In genomic region chr16:74573622-74574021, GRCh38 we compare ENCODE assay signal across 26 cellular contexts. TPM values are rescaled to one million over a fixed set of nuclear protein-coding genes. Genes with fewer than 3 reads are reported as not detected.
A peak's percentile ranks its signal among the peaks of the same experiment; 100 is the strongest.
DNase-seq lines count a peak whose midpoint lies in the region; ATAC-seq and TF ChIP-seq lines count a peak whose summit lies in the region.
"Had no signal": no experiment of that assay in that cellular context is flagged by ENCODE, and none has a peak within 500 bp of the region (broad histone marks: within the 10 kb centered on the region; RNA-seq: fewer than 3 reads in every experiment).

No MANE protein-coding gene starts in this region.

- no peaks in the 10 kb centered on the region for H3K27me3 ChIP-seq in H9 (ENCODE audit: insufficient read depth, low read length)
- H3K27me3 ChIP-seq in naive thymus-derived CD4-positive, alpha-beta T cell (ENCODE audit: control insufficient read depth in 2 of 2, insufficient read depth in 2 of 2, low read length in 2 of 2) = no peaks in the 10 kb centered on the region
- H3K27me3 ChIP-seq: dorsolateral prefrontal cortex, SJSA1, transverse colon had no signal

- intact Hi-C loops in naive thymus-derived CD4-positive, alpha-beta T cell (cut with micrococcal nuclease) = loop anchor here in 1 of 2 donors (2.0 kb wide), 1 partner anchor 15 kb away; no protein-coding TSS in a partner anchor

- H3K27ac ChIP-seq in H9 (ENCODE audit: insufficient read length, low read depth, low read length) (no peak overlapping the region), SK-N-MC (peak overlapping the region; percentile 67)
- H3K27ac ChIP-seq in naive thymus-derived CD4-positive, alpha-beta T cell (ENCODE audit: low read depth, low read length) = no peak overlapping the region
- H3K27ac ChIP-seq: 22Rv1, prostate gland, SJSA1, transverse colon had no signal

- H4K5ac ChIP-seq in H9 (ENCODE audit: insufficient read length, low read depth, low read length) = no peak overlapping the region

- no peak overlapping the region for H2AFZ ChIP-seq in H9 (ENCODE audit: low read length)

- TF ChIP-seq CTCF in H9 (conservative IDR thresholded peaks at IDR 0.05) = no peak
- no peak for TF ChIP-seq CTCF in GM20000 (IDR thresholded peaks at IDR 0.05; ENCODE audit: extremely low read depth, missing control alignments)

- no peaks in the 10 kb centered on the region for H4K20me1 ChIP-seq in H9 (ENCODE audit: control insufficient read depth, insufficient read depth, insufficient read length)

- H3K36me3 Mint-ChIP-seq in H9 (ENCODE audit: insufficient read depth in 1 of 3, low read depth in 3 of 3) = no peaks in the 10 kb centered on the region
- H3K36me3 Mint-ChIP-seq in naive thymus-derived CD4-positive, alpha-beta T cell = peaks cover 0 to 7% (median 5%) of the 10 kb centered on the region in 5 donors

- POLR2A ChIA-PET in naive thymus-derived CD4-positive, alpha-beta T cell (lab: Charles Lee) = interaction anchor here (0.6 to 2.1 kb wide), 2 partner anchors 12 to 34 kb away, joined by 3 to 9 read pairs; partner anchors contain the start of gene GLG1

- H3K9me3 ChIP-seq in H9 (ENCODE audit: control insufficient read depth, low read depth, low read length) = no peaks in the 10 kb centered on the region
- no peaks in the 10 kb centered on the region for H3K9me3 ChIP-seq in SK-N-MC (ENCODE audit: low read depth, low read length)
- no peaks in the 10 kb centered on the region for H3K9me3 ChIP-seq in naive thymus-derived CD4-positive, alpha-beta T cell (ENCODE audit: control insufficient read depth in 2 of 3, low read length in 3 of 3)
- H3K9me3 ChIP-seq: Caco-2, prostate gland, SJSA1, transverse colon had no signal

- H2BK12ac ChIP-seq in H9 (ENCODE audit: insufficient read length, low read depth, low read length) = no peak overlapping the region

- H3K56ac ChIP-seq in H9 (ENCODE audit: insufficient read length, low read depth, low read length) = no peak overlapping the region

- peaks cover 27% of the 10 kb centered on the region; the same call in 1 of the 2 replicates for H3K79me2 ChIP-seq in H9 (ENCODE audit: insufficient read depth, low read length)

- H3K4me1 Mint-ChIP-seq in H9 = peaks cover 21 to 22% of the 10 kb centered on the region in 2 experiments
- H3K4me1 Mint-ChIP-seq in naive thymus-derived CD4-positive, alpha-beta T cell = peaks cover 52 to 97% (median 78%) of the 10 kb centered on the region in 7 donors

- no peaks in the 10 kb centered on the region for H3K4me1 ChIP-seq in H9 (ENCODE audit: insufficient read depth, low read length)
- H3K4me1 ChIP-seq in naive thymus-derived CD4-positive, alpha-beta T cell (ENCODE audit: control insufficient read depth in 2 of 2, insufficient read depth in 2 of 2, low read length in 2 of 2) = peaks cover 5 to 19% of the 10 kb centered on the region in 2 donors
- H3K4me1 ChIP-seq: prostate gland had no signal

- no peak overlapping the region for H3K4ac ChIP-seq in H9 (ENCODE audit: low read depth, low read length)

- no peak overlapping the region for H3K14ac ChIP-seq in H9 (ENCODE audit: insufficient read depth, low read length)

- H3K9me3 Mint-ChIP-seq in H9 = no peaks in the 10 kb centered on the region
- peaks cover 0 to 3% (median 0%) of the 10 kb centered on the region in 11 donors for H3K9me3 Mint-ChIP-seq in naive thymus-derived CD4-positive, alpha-beta T cell
- H3K9me3 Mint-ChIP-seq: activated CD4-positive, alpha-beta T cell treated with anti-CD3 and anti-CD28 coated beads, Interleukin-2, amount 10 ng/mL, durations not matched to agents 7 days and 5 days; activated naive CD8-positive, alpha-beta T cell treated with anti-CD3 and anti-CD28 coated beads for 36 hours had no signal

- H3K4me3 Mint-ChIP-seq in H9 = no peak overlapping the region
- peak overlapping the region in 5 of 10 donors; percentile 4 to 47 (median 26) for H3K4me3 Mint-ChIP-seq in naive thymus-derived CD4-positive, alpha-beta T cell
- H3K4me3 Mint-ChIP-seq: activated CD4-positive, alpha-beta T cell treated with anti-CD3 and anti-CD28 coated beads, Interleukin-2, amount 10 ng/mL, durations not matched to agents 7 days and 5 days; activated naive CD8-positive, alpha-beta T cell treated with anti-CD3 and anti-CD28 coated beads for 36 hours had no signal

- H2BK5ac ChIP-seq in H9 (ENCODE audit: insufficient read length, low read length) = no peak overlapping the region

- H3K27ac Mint-ChIP-seq in H9 = peak overlapping the region in 2 of 3 experiments; percentile 62 to 81; a peak in 1 of 7 replicates
- peak overlapping the region in 6 of 9 donors; percentile 9 to 90 (median 56) for H3K27ac Mint-ChIP-seq in naive thymus-derived CD4-positive, alpha-beta T cell
- H3K27ac Mint-ChIP-seq: activated CD4-positive, alpha-beta T cell treated with anti-CD3 and anti-CD28 coated beads, Interleukin-2, amount 10 ng/mL, durations not matched to agents 7 days and 5 days; activated naive CD8-positive, alpha-beta T cell treated with anti-CD3 and anti-CD28 coated beads for 36 hours had no signal

- H3K79me1 ChIP-seq in H9 (ENCODE audit: insufficient read depth, low read depth, low read length, poor library complexity, severe bottlenecking) = peaks cover 15% of the 10 kb centered on the region

- CTCF ChIA-PET in naive thymus-derived CD4-positive, alpha-beta T cell (lab: Charles Lee) = interaction anchor here (0.6 to 1.3 kb wide), 5 partner anchors 15 to 638 kb away, joined by 3 to 4 read pairs (median 4); no protein-coding TSS in a partner anchor

- DNase-seq in DMS 273 (lab: John Stamatoyannopoulos, UW; ENCODE audit: unreplicated experiment) (peak; percentile 41), DMS 273 treated with DMSO at 0.1 percent for 48 hours (lab: John Stamatoyannopoulos, UW) (no peak), H9 (no peak), SK-N-MC (ENCODE audit: low read depth, low spot score) (no peak), NCI-H2029 treated with DMSO at 0.1 percent for 48 hours (lab: John Stamatoyannopoulos, UW) (no peak), GM20000 (ENCODE audit: low spot score) (no peak), NCI-H1105 (lab: John Stamatoyannopoulos, UW) (no peak)
- no peak for DNase-seq in naive thymus-derived CD4-positive, alpha-beta T cell
- DNase-seq: activated CD4-positive, alpha-beta T cell treated with anti-CD3 and anti-CD28 coated beads, Interleukin-2, amount 10 ng/mL, durations not matched to agents 7 days and 5 days; activated naive CD8-positive, alpha-beta T cell treated with anti-CD3 and anti-CD28 coated beads for 36 hours; AML-193; Caco-2; cerebellar nuclear complex; DND-41; dorsolateral prefrontal cortex; H7; kidney; NCI-H1092 treated with DMSO at 0.1 percent for 48 hours; NCI-H1930; NCI-H345; transverse colon had no signal

- WGBS in H9 (ENCODE audit: extremely low coverage, insufficient read length, low lambda C conversion rate) = no CpG with 5 or more reads among the region's 8 CpGs

- no peak overlapping the region for H2BK20ac ChIP-seq in H9 (ENCODE audit: low read depth, low read length, poor library complexity, severe bottlenecking)

- H3K18ac ChIP-seq in H9 (ENCODE audit: insufficient read length, low read depth, low read length) = no peak overlapping the region

- H3K23ac ChIP-seq in H9 (ENCODE audit: insufficient read length, low read depth, low read length) = no peak overlapping the region

- no peak overlapping the region for H2AK5ac ChIP-seq in H9 (ENCODE audit: insufficient read length, low read length)

- no peak overlapping the region for H3K4me3 ChIP-seq in SK-N-MC
- H3K4me3 ChIP-seq in naive thymus-derived CD4-positive, alpha-beta T cell (ENCODE audit: low read length) = no peak overlapping the region
- H3K4me3 ChIP-seq: dorsolateral prefrontal cortex, lung, prostate gland, SJSA1, transverse colon had no signal

- no peak overlapping the region for H2BK15ac ChIP-seq in H9 (ENCODE audit: low read depth, low read length)

- H3K27me3 Mint-ChIP-seq in H9 (ENCODE audit: low read depth) = no peaks in the 10 kb centered on the region
- no peaks in the 10 kb centered on the region for H3K27me3 Mint-ChIP-seq in naive thymus-derived CD4-positive, alpha-beta T cell
- H3K27me3 Mint-ChIP-seq: activated CD4-positive, alpha-beta T cell treated with anti-CD3 and anti-CD28 coated beads, Interleukin-2, amount 10 ng/mL, durations not matched to agents 7 days and 5 days; activated naive CD8-positive, alpha-beta T cell treated with anti-CD3 and anti-CD28 coated beads for 36 hours had no signal

- no peak overlapping the region for H4K8ac ChIP-seq in H9 (replicated peaks; ENCODE audit: insufficient read length, low read depth, low read length)

- H4K91ac ChIP-seq in H9 (ENCODE audit: insufficient read length, low read depth, low read length) = no peak overlapping the region

- no peak overlapping the region for H3K4me2 ChIP-seq in H9 (ENCODE audit: insufficient read depth, insufficient read length, low read length)

- H3K9ac ChIP-seq in H9 (ENCODE audit: extremely low read depth, insufficient read length, low read length) (no peak overlapping the region), SK-N-MC (ENCODE audit: insufficient read length) (no peak overlapping the region)

- no peak overlapping the region for H2BK120ac ChIP-seq in H9 (ENCODE audit: low read depth, low read length, poor library complexity, severe bottlenecking)

- no peak overlapping the region for H3T11ph ChIP-seq in H9 (ENCODE audit: low read length)

- no peaks in the 10 kb centered on the region for H3K36me3 ChIP-seq in SK-N-MC (ENCODE audit: insufficient read depth, low read length)
- H3K36me3 ChIP-seq in naive thymus-derived CD4-positive, alpha-beta T cell (ENCODE audit: control insufficient read depth in 2 of 3, insufficient read depth in 3 of 3, low read length in 3 of 3) = no peaks in the 10 kb centered on the region
- H3K36me3 ChIP-seq: prostate gland, SJSA1, transverse colon had no signal

- H3K23me2 ChIP-seq in H9 (ENCODE audit: insufficient read length, low read depth, low read length, poor library complexity, severe bottlenecking) = no peaks in the 10 kb centered on the region

- no peak for ATAC-seq in naive thymus-derived CD4-positive, alpha-beta T cell
- ATAC-seq: Panc1 had no signal

RNA-seq across cellular contexts. Expression of gene GLG1, which starts 33.3 kb away (rescaled TPM):
- total RNA-seq in H9 (2021) = 133 and 135 TPM in 2 replicates
- total RNA-seq in naive thymus-derived CD4-positive, alpha-beta T cell = 100 to 1,000 TPM; 125 to 198 (median 188) TPM
- 100 to 1,000 TPM; 181 to 285 TPM for polyA plus RNA-seq in naive thymus-derived CD4-positive, alpha-beta T cell
